Comparison of ENCODE assay signal across 23 cellular contexts in genomic region chr7:138475377-138475776, GRCh38. TPM values are rescaled to one million over a fixed set of nuclear protein-coding genes. Genes with fewer than 3 reads are reported as not detected.
DNase-seq lines count a peak whose midpoint lies in the region; ATAC-seq and TF ChIP-seq lines count a peak whose summit lies in the region.
"Had no signal": no experiment of that assay in that cellular context is flagged by ENCODE, and none has a peak within 500 bp of the region (broad histone marks: within the 10 kb centered on the region; RNA-seq: fewer than 3 reads in every experiment).

No MANE protein-coding gene starts in this region.

- H3K4me3 Mint-ChIP-seq in T-helper 17 cell = no peak overlapping the region
- no peak overlapping the region for H3K4me3 Mint-ChIP-seq in effector memory CD8-positive, alpha-beta T cell
- H3K4me3 Mint-ChIP-seq in progenitor cell of endocrine pancreas (ENCODE audit: low read depth) = no peak overlapping the region
- H3K4me3 Mint-ChIP-seq: CD14-positive monocyte; CD4-positive, alpha-beta memory T cell; HFFc6 had no signal

- H3K9me3 ChIP-seq in T-helper 17 cell (ENCODE audit: control insufficient read depth, low read length, poor library complexity, severe bottlenecking) = no peaks in the 10 kb centered on the region

- TF ChIP-seq CTCF in C4-2B (conservative IDR thresholded peaks at IDR 0.05) = no peak
- no peak for TF ChIP-seq CTCF in progenitor cell of endocrine pancreas (IDR thresholded peaks at IDR 0.05; ENCODE audit: unreplicated experiment)

- peak overlapping the region; percentile 59 for H3K27ac Mint-ChIP-seq in T-helper 17 cell
- peak overlapping the region; percentile 13 to 56 for H3K27ac Mint-ChIP-seq in effector memory CD8-positive, alpha-beta T cell
- H3K27ac Mint-ChIP-seq in progenitor cell of endocrine pancreas = peak overlapping the region; percentile 25
- H3K27ac Mint-ChIP-seq: HFFc6 had no signal

- intact Hi-C loops in head of caudate nucleus (cut with DNase I) = no loop called here

- H3K36me3 Mint-ChIP-seq in T-helper 17 cell (ENCODE audit: low read depth) (no peaks in the 10 kb centered on the region), progenitor cell of endocrine pancreas (ENCODE audit: insufficient read depth) (peaks cover 5% of the 10 kb centered on the region)
- peaks cover 3% of the 10 kb centered on the region for H3K36me3 Mint-ChIP-seq in effector memory CD8-positive, alpha-beta T cell (ENCODE audit: insufficient read depth)
- H3K36me3 Mint-ChIP-seq: CD4-positive, alpha-beta memory T cell had no signal

- no peak for ATAC-seq in T-helper 17 cell
- ATAC-seq in effector memory CD8-positive, alpha-beta T cell (replicated peaks) = no peak
- ATAC-seq in GM21360 (IDR thresholded peaks at IDR 0.05; ENCODE audit: unreplicated experiment) = no peak
- no peak for ATAC-seq in GM21390 (IDR thresholded peaks at IDR 0.05; ENCODE audit: unreplicated experiment)
- ATAC-seq: GM12878, HCT116 had no signal

- DNase-seq in T-helper 17 cell (no peak), progenitor cell of endocrine pancreas (ENCODE audit: low spot score, unreplicated experiment) (no peak), head of caudate nucleus (no peak)
- no peak for DNase-seq in effector memory CD8-positive, alpha-beta T cell
- DNase-seq: ACHN; Calu3; CD4-positive, alpha-beta memory T cell; DMS 273 treated with DMSO at 0.1 percent for 48 hours; DMS53; DND-41; EL; GOT3; H7; HFFc6; IMR-90; KBM-7 had no signal

- H3K27me3 Mint-ChIP-seq in T-helper 17 cell (no peaks in the 10 kb centered on the region), progenitor cell of endocrine pancreas (no peaks in the 10 kb centered on the region)
- no peaks in the 10 kb centered on the region for H3K27me3 Mint-ChIP-seq in effector memory CD8-positive, alpha-beta T cell
- H3K27me3 Mint-ChIP-seq: CD4-positive, alpha-beta memory T cell had no signal

- peaks cover 40% of the 10 kb centered on the region for H3K4me1 Mint-ChIP-seq in T-helper 17 cell
- H3K4me1 Mint-ChIP-seq in effector memory CD8-positive, alpha-beta T cell (ENCODE audit: low read depth in 2 of 2) = peaks cover 27 to 57% of the 10 kb centered on the region in 2 donors
- peaks cover 44% of the 10 kb centered on the region for H3K4me1 Mint-ChIP-seq in progenitor cell of endocrine pancreas (ENCODE audit: low read depth)

- H3K27ac ChIP-seq in C4-2B = peak overlapping the region; percentile 35
- H3K27ac ChIP-seq: HL-60 had no signal

- H3K9me3 Mint-ChIP-seq in effector memory CD8-positive, alpha-beta T cell = no peaks in the 10 kb centered on the region
- no peaks in the 10 kb centered on the region for H3K9me3 Mint-ChIP-seq in progenitor cell of endocrine pancreas (ENCODE audit: low read depth)
- H3K9me3 Mint-ChIP-seq: CD4-positive, alpha-beta memory T cell; HFFc6 had no signal

RNA-seq across cellular contexts. Expression of gene TRIM24, which starts 15.3 kb away (rescaled TPM):
- 10 to 100 TPM; 14.3 to 16.6 TPM for total RNA-seq in T-helper 17 cell
- total RNA-seq in progenitor cell of endocrine pancreas = 112 and 114 TPM in 2 replicates
